In genomic region chr7:100969066-100969615, GRCh38 we compare ENCODE assay signal across 20 cellular contexts. TPM values are rescaled to one million over a fixed set of nuclear protein-coding genes. Genes with fewer than 3 reads are reported as not detected.
DNase-seq lines count a peak whose midpoint lies in the region; ATAC-seq, FAIRE-seq and TF ChIP-seq lines count a peak whose summit lies in the region.
"Had no signal": no experiment of that assay in that cellular context is flagged by ENCODE, and none has a peak within 500 bp of the region (broad histone marks: within the 10 kb centered on the region; RNA-seq: fewer than 3 reads in every experiment).

TSS of gene MUC12 (plus strand) at chr7:100969565. CDS start at chr7:100969623, 58 bp downstream.

- ATAC-seq in Right ventricle myocardium inferior, result no peak
- ATAC-seq: CD8-positive, alpha-beta T cell had no signal

- peak within 1 kb of the TSS; percentile 86 for H3K14ac ChIP-seq in neuronal stem cell (ENCODE audit: low read length)

- intact Hi-C loops in Right ventricle myocardium inferior (cut with DNase I), result loop anchor here (5.0 kb wide), 1 partner anchor 88 kb away; no protein-coding TSS in a partner anchor
- intact Hi-C loops in left ventricle myocardium inferior (cut with micrococcal nuclease), result loop anchor here (10.0 kb wide), 1 partner anchor 86 kb away; no protein-coding TSS in a partner anchor
- intact Hi-C loops in transverse colon (cut with DNase I; ENCODE audit: low total_unique reads), result no loop called here

- peaks cover 3% of the 10 kb centered on the region for H3K9me3 ChIP-seq in left ventricle myocardium inferior (replicated peaks)
- peaks cover 0 to 2% of the 10 kb centered on the region in 2 donors for H3K9me3 ChIP-seq in neuronal stem cell (replicated peaks in 1 of 2; ENCODE audit: control insufficient read depth in 2 of 2, insufficient read depth in 1 of 2, low read depth in 1 of 2, low read length in 2 of 2)
- no peaks in the 10 kb centered on the region for H3K9me3 ChIP-seq in transverse colon
- H3K9me3 ChIP-seq in MM.1S (replicated peaks; ENCODE audit: insufficient read depth, low read length), result no peaks in the 10 kb centered on the region
- H3K9me3 ChIP-seq: HAP-1 had no signal

- no peaks in the 10 kb centered on the region for H3K36me3 ChIP-seq in left ventricle myocardium inferior
- H3K36me3 ChIP-seq in neuronal stem cell (replicated peaks in 1 of 2; ENCODE audit: control insufficient read depth in 2 of 2, insufficient read depth in 2 of 2, low read length in 2 of 2), result no peaks in the 10 kb centered on the region
- no peaks in the 10 kb centered on the region for H3K36me3 ChIP-seq in transverse colon
- no peaks in the 10 kb centered on the region for H3K36me3 ChIP-seq in MM.1S (replicated peaks; ENCODE audit: insufficient read depth, low read length)
- H3K36me3 ChIP-seq: HAP-1 had no signal

- DNase-seq in Right ventricle myocardium inferior (ENCODE audit: missing footprints) (peak; percentile 53), left ventricle myocardium inferior (no peak), epidermal melanocyte (ENCODE audit: insufficient read length, low spot score) (peak; percentile 2), neuronal stem cell (ENCODE audit: low spot score) (no peak), transverse colon (no peak), MM.1S (no peak), NCI-H774 (lab: John Stamatoyannopoulos, UW) (no peak), GM12891 (ENCODE audit: insufficient read length, low spot score) (no peak)
- DNase-seq: CD8-positive, alpha-beta T cell; COR-L47; DMS153; DMS79 treated with DMSO at 0.1 percent for 48 hours; EL had no signal

- H3K27ac ChIP-seq in left ventricle myocardium inferior (replicated peaks) (no peak within 1 kb of the TSS), neuronal stem cell (replicated peaks; ENCODE audit: low read length) (no peak within 1 kb of the TSS), transverse colon (peak within 1 kb of the TSS; percentile 82 to 87 (median 84)), MM.1S (ENCODE audit: low read length) (no peak within 1 kb of the TSS)
- H3K27ac ChIP-seq: 22Rv1, GM23248 had no signal

- no peaks in the 10 kb centered on the region for H4K20me1 ChIP-seq in MM.1S (ENCODE audit: insufficient read depth, low read length)

- H2BK15ac ChIP-seq in neuronal stem cell (ENCODE audit: low read length), result peak within 1 kb of the TSS; percentile 34

- H3K18ac ChIP-seq in neuronal stem cell (ENCODE audit: low read length), result peak within 1 kb of the TSS; percentile 15

- no peak within 1 kb of the TSS for H3K4ac ChIP-seq in neuronal stem cell (ENCODE audit: low read length)

- H3K27me3 ChIP-seq in left ventricle myocardium inferior (ENCODE audit: low read depth) (peaks cover 96% of the 10 kb centered on the region), neuronal stem cell (ENCODE audit: control insufficient read depth in 3 of 3, insufficient read depth in 3 of 3, low read depth in 1 of 3, low read length in 3 of 3) (peaks cover 15 to 66% (median 43%) of the 10 kb centered on the region in 3 experiments), transverse colon (peaks cover 41% of the 10 kb centered on the region), MM.1S (replicated peaks; ENCODE audit: insufficient read depth, low read length) (peaks cover 71% of the 10 kb centered on the region)

- H4K91ac ChIP-seq in neuronal stem cell (ENCODE audit: low read depth, low read length, poor library complexity), result no peak within 1 kb of the TSS

- TF ChIP-seq POLR2A in transverse colon (IDR thresholded peaks at IDR 0.05) (no peak), GM12891 (IDR thresholded peaks at IDR 0.05; ENCODE audit: low read depth, low read length) (no peak)

- FAIRE-seq in GM12891 (lab: Jason Lieb, UNC), result no peak
- FAIRE-seq: D721Med, G401.6, GM12892 had no signal

- H2BK12ac ChIP-seq in neuronal stem cell (ENCODE audit: low read length), result no peak within 1 kb of the TSS

- no CpG with 5 or more reads among the region's 12 CpGs for WGBS in neuronal stem cell (ENCODE audit: extremely low coverage in 2 of 2, insufficient read length in 2 of 2, insufficient replicate concordance in 1 of 2), 2 donors
- 31 to 35% methylated on average over 8 to 12 of the region's 12 CpGs for WGBS in transverse colon (ENCODE audit: low coverage in 1 of 2), 2 donors

- H3K9me2 ChIP-seq in MM.1S (replicated peaks; ENCODE audit: insufficient read depth, low read length), result no peaks in the 10 kb centered on the region

- H3K79me1 ChIP-seq in neuronal stem cell (ENCODE audit: low read depth, low read length), result no peaks in the 10 kb centered on the region

- peak within 1 kb of the TSS; percentile 21 for H2AK5ac ChIP-seq in neuronal stem cell (ENCODE audit: low read depth, low read length)

- TF ChIP-seq EP300 in transverse colon (IDR thresholded peaks at IDR 0.05; ENCODE audit: low read depth), result no peak

- H3K23ac ChIP-seq in neuronal stem cell (ENCODE audit: low read depth, low read length, poor library complexity), result peak within 1 kb of the TSS; percentile 47

- no peak within 1 kb of the TSS for H2BK120ac ChIP-seq in neuronal stem cell (ENCODE audit: low read depth, low read length)

- H2AFZ ChIP-seq in neuronal stem cell (ENCODE audit: low read length), result no peak within 1 kb of the TSS
- no peak within 1 kb of the TSS for H2AFZ ChIP-seq in MM.1S (ENCODE audit: low read length)
- H2AFZ ChIP-seq: GM23248 had no signal

- H3F3A ChIP-seq in MM.1S (ENCODE audit: insufficient read depth, low read length), result no peaks in the 10 kb centered on the region

- H3K9ac ChIP-seq in neuronal stem cell (ENCODE audit: low read depth, low read length, poor library complexity), result no peak within 1 kb of the TSS
- H3K9ac ChIP-seq in MM.1S (ENCODE audit: low read length), result no peak within 1 kb of the TSS
- H3K9ac ChIP-seq: GM23248 had no signal

- in situ Hi-C loops in transverse colon (cut with MboI; ENCODE audit: low pct_ligation_motif_present in 1 of 4, low pct_unique_long_range_greater_than_20kb in 1 of 4, low sequenced_read_pairs in 3 of 4), result no loop called here

- H3K4me2 ChIP-seq in neuronal stem cell (ENCODE audit: insufficient read depth, low read length, poor library complexity, severe bottlenecking) (no peak within 1 kb of the TSS), MM.1S (ENCODE audit: low read depth, low read length) (no peak within 1 kb of the TSS)

- H3K4me1 ChIP-seq in left ventricle myocardium inferior (peaks cover 15% of the 10 kb centered on the region), neuronal stem cell (ENCODE audit: control insufficient read depth in 2 of 2, insufficient read depth in 1 of 2, low read depth in 1 of 2, low read length in 2 of 2) (peaks cover 0 to 9% of the 10 kb centered on the region in 2 donors), transverse colon (peaks cover 9 to 37% (median 20%) of the 10 kb centered on the region in 4 donors), MM.1S (ENCODE audit: low read length) (no peaks in the 10 kb centered on the region)

- TF ChIP-seq CTCF in left ventricle myocardium inferior (IDR thresholded peaks at IDR 0.05; ENCODE audit: borderline replicate concordance) (no peak), transverse colon (IDR thresholded peaks at IDR 0.05) (no peak), MM.1S (IDR thresholded peaks at IDR 0.05; ENCODE audit: low read length) (no peak)

- H3K4me3 ChIP-seq in left ventricle myocardium inferior (no peak within 1 kb of the TSS), neuronal stem cell (ENCODE audit: low read length in 2 of 2) (no peak within 1 kb of the TSS), transverse colon (peak within 1 kb of the TSS in 3 of 4 donors; percentile 22 to 42 (median 37)), MM.1S (ENCODE audit: low read length) (no peak within 1 kb of the TSS)
- H3K4me3 ChIP-seq: GM23248, HAP-1 had no signal

- no peak within 1 kb of the TSS for H2BK5ac ChIP-seq in neuronal stem cell (ENCODE audit: low read length)

- no peak within 1 kb of the TSS for H4K8ac ChIP-seq in neuronal stem cell (ENCODE audit: low read depth, low read length)

- H3K79me2 ChIP-seq in MM.1S (ENCODE audit: low read length), result no peaks in the 10 kb centered on the region

TF ChIP-seq in GM12891, 5 proteins besides CTCF, POLR2A, EP300 and RAD21:
- no peak for TF ChIP-seq SPI1 (IDR thresholded peaks at IDR 0.05; ENCODE audit: low read depth, low read length)
- no peak for TF ChIP-seq TAF1 (IDR thresholded peaks at IDR 0.05; ENCODE audit: low read depth, low read length)
- TF ChIP-seq POU2F2 (IDR thresholded peaks at IDR 0.05; ENCODE audit: low read depth, low read length), result no peak
- no peak for TF ChIP-seq PAX5 (IDR thresholded peaks at IDR 0.05; ENCODE audit: insufficient read depth, low read length, severe bottlenecking)
- TF ChIP-seq POLR2AphosphoS5 (IDR thresholded peaks at IDR 0.05; ENCODE audit: low read depth, low read length), result no peak

RNA-seq across cellular contexts. Expression of gene MUC12, which starts in this region (rescaled TPM):
- not detected for total RNA-seq in Right ventricle myocardium inferior
- total RNA-seq in left ventricle myocardium inferior, result 0.30 TPM
- 10.2 TPM for polyA plus RNA-seq in neuronal stem cell (2013, experiment 1 of 2)
- polyA plus RNA-seq in neuronal stem cell (2013, experiment 2 of 2), result 11.2 TPM
- total RNA-seq in transverse colon, result 1,000 to 10,000 TPM in 1 of 4 donors, 100 to 1,000 TPM in 2, 10 to 100 TPM in 1; 90.2 to 2,095 (median 445) TPM
- 7.1 TPM for polyA plus RNA-seq in GM12891 (2012; ENCODE audit: low read depth, missing spikeins)
- total RNA-seq: CD8-positive, alpha-beta T cell had no signal
- polyA plus RNA-seq: CD14-positive monocyte had no signal

Comparison
In these comparisons a context has a peak if more than half of its experiments do, and no peak if none do; other contexts are left out.
1. RNA of gene MUC12 (total RNA-seq): 90.2 to 2,095 TPM in transverse colon; 0.30 TPM in left ventricle myocardium inferior (single experiment) and not detected in Right ventricle myocardium inferior (single experiment); every median in the first group is over 10 times any median in the second.
2. Peak in DNase-seq in Right ventricle myocardium inferior; RNA of the gene not detected or under 1 TPM.
3. H3K27ac ChIP-seq: peak in transverse colon (4 of 4); none in left ventricle myocardium inferior (single experiment), neuronal stem cell (single experiment) and MM.1S (single experiment).
4. H3K4me3 ChIP-seq: peak in transverse colon (3 of 4); none in left ventricle myocardium inferior (single experiment), neuronal stem cell (0 of 2) and MM.1S (single experiment).